In the genomic region with DNA sequence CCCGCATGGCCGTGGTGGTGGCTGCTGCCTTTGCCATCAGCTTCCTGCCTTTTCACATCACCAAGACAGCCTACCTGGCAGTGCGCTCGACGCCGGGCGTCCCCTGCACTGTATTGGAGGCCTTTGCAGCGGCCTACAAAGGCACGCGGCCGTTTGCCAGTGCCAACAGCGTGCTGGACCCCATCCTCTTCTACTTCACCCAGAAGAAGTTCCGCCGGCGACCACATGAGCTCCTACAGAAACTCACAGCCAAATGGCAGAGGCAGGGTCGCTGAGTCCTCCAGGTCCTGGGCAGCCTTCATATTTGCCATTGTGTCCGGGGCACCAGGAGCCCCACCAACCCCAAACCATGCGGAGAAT, we compare ENCODE assay signal across 35 cellular contexts. TPM values are rescaled to one million over a fixed set of nuclear protein-coding genes. Genes with fewer than 3 reads are reported as not detected.
"Had no signal": no experiment of that assay in that cellular context is flagged by ENCODE, and none has a peak within 500 bp of the region (broad histone marks: within the 10 kb centered on the region; RNA-seq: fewer than 3 reads in every experiment).

No MANE protein-coding gene starts in this region.

- H3K27ac ChIP-seq: ascending aorta, breast epithelium, cardiac muscle cell, coronary artery, esophagus muscularis mucosa, foreskin keratinocyte, gastrocnemius medialis, WERI-Rb-1 had no signal

- H3K4me3 ChIP-seq: ascending aorta, breast epithelium, cardiac muscle cell, coronary artery, esophagus muscularis mucosa, gastrocnemius medialis had no signal

- H3K27me3 Mint-ChIP-seq: activated CD8-positive, alpha-beta memory T cell treated with anti-CD3 and anti-CD28 coated beads, Interleukin-2, amount 10 ng/mL, durations not matched to agents 7 days and 5 days had no signal

- H3K9me3 ChIP-seq: ascending aorta, breast epithelium, esophagus muscularis mucosa, gastrocnemius medialis had no signal

- H3K4me1 ChIP-seq: breast epithelium, foreskin keratinocyte, gastrocnemius medialis had no signal

- H3K36me3 ChIP-seq: ascending aorta, breast epithelium, cardiac muscle cell, esophagus muscularis mucosa, gastrocnemius medialis, WERI-Rb-1 had no signal

- H3K4me1 Mint-ChIP-seq: activated CD8-positive, alpha-beta memory T cell treated with anti-CD3 and anti-CD28 coated beads, Interleukin-2, amount 10 ng/mL, durations not matched to agents 7 days and 5 days; activated naive CD4-positive, alpha-beta T cell treated with anti-CD3 and anti-CD28 coated beads, Interleukin-2, amount 10 ng/mL, durations not matched to agents 7 days and 5 days; activated naive CD8-positive, alpha-beta T cell treated with anti-CD3 and anti-CD28 coated beads, Interleukin-2, amount 10 ng/mL, durations not matched to agents 7 days and 5 days; central memory CD8-positive, alpha-beta T cell had no signal

- H3K9me3 Mint-ChIP-seq: activated B cell treated with CpG ODN at 0.5 μM for 24 hours; activated CD4-positive, alpha-beta memory T cell treated with anti-CD3 and anti-CD28 coated beads for 36 hours; activated CD4-positive, alpha-beta T cell treated with anti-CD3 and anti-CD28 coated beads, Interleukin-2, amount 10 ng/mL, durations not matched to agents 24 days and 14 days; activated naive CD4-positive, alpha-beta T cell treated with anti-CD3 and anti-CD28 coated beads, Interleukin-2, amount 10 ng/mL, durations not matched to agents 7 days and 5 days; activated naive CD4-positive, alpha-beta T cell treated with anti-CD3 and anti-CD28 coated beads, Interleukin-2, amount 50 U/mL, for 72 hours; activated naive CD8-positive, alpha-beta T cell treated with anti-CD3 and anti-CD28 coated beads, Interleukin-2, amount 10 ng/mL, durations not matched to agents 7 days and 5 days; central memory CD8-positive, alpha-beta T cell; effector memory CD8-positive, alpha-beta T cell; T-helper 2 cell treated with Interferon-gamma antibody and Interleukin-4, amounts not matched to agents 5 μg/mL and 100 μg/mL, for 36 hours had no signal

- H3K36me3 Mint-ChIP-seq: activated CD4-positive, alpha-beta memory T cell treated with anti-CD3 and anti-CD28 coated beads for 36 hours; activated CD8-positive, alpha-beta memory T cell treated with anti-CD3 and anti-CD28 coated beads, Interleukin-2, amount 10 ng/mL, durations not matched to agents 7 days and 5 days; activated naive CD4-positive, alpha-beta T cell treated with anti-CD3 and anti-CD28 coated beads, Interleukin-2, amount 10 ng/mL, durations not matched to agents 7 days and 5 days; activated naive CD4-positive, alpha-beta T cell treated with anti-CD3 and anti-CD28 coated beads, Interleukin-2, amount 50 U/mL, for 72 hours; activated naive CD8-positive, alpha-beta T cell treated with anti-CD3 and anti-CD28 coated beads, Interleukin-2, amount 10 ng/mL, durations not matched to agents 7 days and 5 days; brain had no signal

- H3K27ac Mint-ChIP-seq: activated B cell treated with CpG ODN at 0.5 μM for 24 hours; activated CD4-positive, alpha-beta memory T cell treated with anti-CD3 and anti-CD28 coated beads for 36 hours; activated CD4-positive, alpha-beta T cell treated with anti-CD3 and anti-CD28 coated beads for 36 hours; activated CD4-positive, alpha-beta T cell treated with anti-CD3 and anti-CD28 coated beads, Interleukin-2, amount 10 ng/mL, durations not matched to agents 24 days and 14 days; activated CD8-positive, alpha-beta memory T cell treated with anti-CD3 and anti-CD28 coated beads, Interleukin-2, amount 10 ng/mL, durations not matched to agents 7 days and 5 days; activated CD8-positive, alpha-beta T cell treated with anti-CD3 and anti-CD28 coated beads, Interleukin-2, amount 10 ng/mL, durations not matched to agents 7 days and 5 days; activated naive CD4-positive, alpha-beta T cell treated with anti-CD3 and anti-CD28 coated beads, Interleukin-2, amount 10 ng/mL, durations not matched to agents 7 days and 5 days; activated naive CD4-positive, alpha-beta T cell treated with anti-CD3 and anti-CD28 coated beads, Interleukin-2, amount 50 U/mL, for 72 hours; activated naive CD8-positive, alpha-beta T cell treated with anti-CD3 and anti-CD28 coated beads, Interleukin-2, amount 10 ng/mL, durations not matched to agents 7 days and 5 days; effector memory CD8-positive, alpha-beta T cell; T-helper 17 cell; T-helper 2 cell treated with Interferon-gamma antibody and Interleukin-4, amounts not matched to agents 5 μg/mL and 100 μg/mL, for 36 hours had no signal

- H3K27me3 ChIP-seq: ascending aorta, breast epithelium, esophagus muscularis mucosa, gastrocnemius medialis had no signal

- DNase-seq: activated B cell treated with CpG ODN at 0.5 μM for 24 hours; activated CD4-positive, alpha-beta memory T cell treated with anti-CD3 and anti-CD28 coated beads for 36 hours; activated CD4-positive, alpha-beta T cell treated with anti-CD3 and anti-CD28 coated beads for 36 hours; activated CD4-positive, alpha-beta T cell treated with anti-CD3 and anti-CD28 coated beads, Interleukin-2, amount 10 ng/mL, durations not matched to agents 24 days and 14 days; activated CD4-positive, CD25-positive, alpha-beta regulatory T cell treated with anti-CD3 and anti-CD28 coated beads, Interleukin-2, amount 50 U/mL, for 72 hours; activated CD8-positive, alpha-beta memory T cell treated with anti-CD3 and anti-CD28 coated beads, Interleukin-2, amount 10 ng/mL, durations not matched to agents 7 days and 5 days; activated CD8-positive, alpha-beta memory T cell treated with anti-CD3 and anti-CD28 coated beads, Interleukin-2, amount 50 U/mL, for 4 hours; activated CD8-positive, alpha-beta T cell treated with anti-CD3 and anti-CD28 coated beads, Interleukin-2, amount 10 ng/mL, durations not matched to agents 7 days and 5 days; activated gamma-delta T cell; activated naive CD4-positive, alpha-beta T cell; activated naive CD4-positive, alpha-beta T cell treated with anti-CD3 and anti-CD28 coated beads, Interleukin-2, amount 10 ng/mL, durations not matched to agents 7 days and 5 days; activated naive CD8-positive, alpha-beta T cell treated with anti-CD3 and anti-CD28 coated beads, Interleukin-2, amount 10 ng/mL, durations not matched to agents 7 days and 5 days; activated T-cell treated with anti-CD3 and anti-CD28 coated beads, Interleukin-2, amount 50 U/mL, for 1 hour; activated T-cell treated with anti-CD3 and anti-CD28 coated beads, Interleukin-2, amount 50 U/mL, for 48 hours; dermis blood vessel endothelial cell; effector CD4-positive, alpha-beta T cell; effector memory CD8-positive, alpha-beta T cell; erythroblast; foreskin keratinocyte; gastrocnemius medialis; glutamatergic neuron; T-helper 1 cell; T-helper 17 cell; T1000; WERI-Rb-1 had no signal

- ATAC-seq: activated CD4-positive, alpha-beta T cell treated with anti-CD3 and anti-CD28 coated beads for 36 hours; activated CD8-positive, alpha-beta memory T cell treated with anti-CD3 and anti-CD28 coated beads, Interleukin-2, amount 10 ng/mL, durations not matched to agents 7 days and 5 days; activated CD8-positive, alpha-beta T cell treated with anti-CD3 and anti-CD28 coated beads, Interleukin-2, amount 10 ng/mL, durations not matched to agents 7 days and 5 days; activated naive CD4-positive, alpha-beta T cell treated with anti-CD3 and anti-CD28 coated beads, Interleukin-2, amount 50 U/mL, for 72 hours; effector memory CD8-positive, alpha-beta T cell; foreskin keratinocyte; gastrocnemius medialis; T-helper 17 cell had no signal

- H3K4me3 Mint-ChIP-seq: activated B cell treated with CpG ODN at 0.5 μM for 24 hours; activated CD4-positive, alpha-beta memory T cell treated with anti-CD3 and anti-CD28 coated beads for 36 hours; activated CD4-positive, alpha-beta T cell treated with anti-CD3 and anti-CD28 coated beads for 36 hours; activated CD4-positive, alpha-beta T cell treated with anti-CD3 and anti-CD28 coated beads, Interleukin-2, amount 10 ng/mL, durations not matched to agents 24 days and 14 days; activated CD8-positive, alpha-beta memory T cell treated with anti-CD3 and anti-CD28 coated beads, Interleukin-2, amount 10 ng/mL, durations not matched to agents 7 days and 5 days; activated CD8-positive, alpha-beta T cell treated with anti-CD3 and anti-CD28 coated beads, Interleukin-2, amount 10 ng/mL, durations not matched to agents 7 days and 5 days; activated naive CD4-positive, alpha-beta T cell treated with anti-CD3 and anti-CD28 coated beads, Interleukin-2, amount 10 ng/mL, durations not matched to agents 7 days and 5 days; activated naive CD8-positive, alpha-beta T cell treated with anti-CD3 and anti-CD28 coated beads, Interleukin-2, amount 10 ng/mL, durations not matched to agents 7 days and 5 days; brain; central memory CD8-positive, alpha-beta T cell; effector memory CD8-positive, alpha-beta T cell; T-helper 17 cell; T-helper 2 cell treated with Interferon-gamma antibody and Interleukin-4, amounts not matched to agents 5 μg/mL and 100 μg/mL, for 36 hours had no signal

RNA-seq across cellular contexts. Expression of gene ARHGEF17, which starts 10.9 kb away (rescaled TPM):
- total RNA-seq: activated CD4-positive, alpha-beta T cell treated with anti-CD3 and anti-CD28 coated beads, Interleukin-2, amount 10 ng/mL, durations not matched to agents 24 days and 14 days; activated CD8-positive, alpha-beta memory T cell treated with anti-CD3 and anti-CD28 coated beads, Interleukin-2, amount 10 ng/mL, durations not matched to agents 7 days and 5 days; activated naive CD8-positive, alpha-beta T cell treated with anti-CD3 and anti-CD28 coated beads, Interleukin-2, amount 10 ng/mL, durations not matched to agents 7 days and 5 days had no signal

RNA-seq across cellular contexts. Expression of gene P2RY6, which starts 25.1 kb away (rescaled TPM):
- total RNA-seq: activated CD4-positive, alpha-beta memory T cell treated with anti-CD3 and anti-CD28 coated beads for 36 hours; activated CD4-positive, alpha-beta T cell treated with anti-CD3 and anti-CD28 coated beads for 36 hours; activated CD4-positive, alpha-beta T cell treated with anti-CD3 and anti-CD28 coated beads, Interleukin-2, amount 10 ng/mL, durations not matched to agents 24 days and 14 days; activated CD8-positive, alpha-beta memory T cell treated with anti-CD3 and anti-CD28 coated beads for 36 hours; activated CD8-positive, alpha-beta memory T cell treated with anti-CD3 and anti-CD28 coated beads, Interleukin-2, amount 10 ng/mL, durations not matched to agents 7 days and 5 days; activated CD8-positive, alpha-beta T cell treated with anti-CD3 and anti-CD28 coated beads, Interleukin-2, amount 10 ng/mL, durations not matched to agents 7 days and 5 days; activated naive CD4-positive, alpha-beta T cell treated with anti-CD3 and anti-CD28 coated beads, Interleukin-2, amount 50 U/mL, for 72 hours; dermis blood vessel endothelial cell; foreskin keratinocyte; T-helper 17 cell had no signal
- polyA plus RNA-seq: cardiac muscle cell, foreskin keratinocyte had no signal
